1 cellular context compared by ENCODE assay signal in genomic region chr6:30614044-30614842, GRCh38.
TF ChIP-seq lines count a peak whose summit lies in the region.

No MANE protein-coding gene starts in this region.

TF ChIP-seq in K562, 482 proteins besides CTCF, POLR2A, EP300 and RAD21 (continued from another document and continues in another):
- TF ChIP-seq, protein P1, sequence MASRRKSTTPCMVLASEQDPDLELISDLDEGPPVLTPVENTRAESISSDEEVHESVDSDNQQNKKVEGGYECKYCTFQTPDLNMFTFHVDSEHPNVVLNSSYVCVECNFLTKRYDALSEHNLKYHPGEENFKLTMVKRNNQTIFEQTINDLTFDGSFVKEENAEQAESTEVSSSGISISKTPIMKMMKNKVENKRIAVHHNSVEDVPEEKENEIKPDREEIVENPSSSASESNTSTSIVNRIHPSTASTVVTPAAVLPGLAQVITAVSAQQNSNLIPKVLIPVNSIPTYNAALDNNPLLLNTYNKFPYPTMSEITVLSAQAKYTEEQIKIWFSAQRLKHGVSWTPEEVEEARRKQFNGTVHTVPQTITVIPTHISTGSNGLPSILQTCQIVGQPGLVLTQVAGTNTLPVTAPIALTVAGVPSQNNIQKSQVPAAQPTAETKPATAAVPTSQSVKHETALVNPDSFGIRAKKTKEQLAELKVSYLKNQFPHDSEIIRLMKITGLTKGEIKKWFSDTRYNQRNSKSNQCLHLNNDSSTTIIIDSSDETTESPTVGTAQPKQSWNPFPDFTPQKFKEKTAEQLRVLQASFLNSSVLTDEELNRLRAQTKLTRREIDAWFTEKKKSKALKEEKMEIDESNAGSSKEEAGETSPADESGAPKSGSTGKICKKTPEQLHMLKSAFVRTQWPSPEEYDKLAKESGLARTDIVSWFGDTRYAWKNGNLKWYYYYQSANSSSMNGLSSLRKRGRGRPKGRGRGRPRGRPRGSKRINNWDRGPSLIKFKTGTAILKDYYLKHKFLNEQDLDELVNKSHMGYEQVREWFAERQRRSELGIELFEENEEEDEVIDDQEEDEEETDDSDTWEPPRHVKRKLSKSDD (conservative IDR thresholded peaks at IDR 0.05; ENCODE audit: low read length): no peak
- TF ChIP-seq ZNF407 (IDR thresholded peaks at IDR 0.05; ENCODE audit: low read depth) (no peak), ZNF444 (CRISPR knock-in tag; IDR thresholded peaks at IDR 0.05) (no peak), NBN (IDR thresholded peaks at IDR 0.05; ENCODE audit: low read depth) (no peak), CXXC5 (CRISPR knock-in tag; IDR thresholded peaks at IDR 0.05) (no peak), TFAM (CRISPR knock-in tag; conservative IDR thresholded peaks at IDR 0.05) (no peak), SIX5 (IDR thresholded peaks at IDR 0.05; ENCODE audit: borderline replicate concordance in 1 of 2, insufficient read depth in 1 of 2, low read depth in 1 of 2, low read length in 2 of 2) (no peak), ZNF609 (CRISPR knock-in tag; IDR thresholded peaks at IDR 0.05; ENCODE audit: borderline replicate concordance) (no peak), ZNF766 (CRISPR knock-in tag; conservative IDR thresholded peaks at IDR 0.05) (peak; percentile 41; the same call in 1 of the 2 replicates), ZNF436 (CRISPR knock-in tag; IDR thresholded peaks at IDR 0.05) (0 out of 2 replicates have a peak, but pooled peaks have one; percentile 3), YY1 (IDR thresholded peaks at IDR 0.05; ENCODE audit: borderline replicate concordance in 1 of 3, control insufficient read depth in 1 of 3, extremely low read depth in 1 of 3, insufficient read depth in 3 of 3, insufficient read length in 1 of 3, insufficient replicate concordance in 2 of 3, low read depth in 1 of 3, low read length in 2 of 3) (no peak), ARHGAP35 (IDR thresholded peaks at IDR 0.05; ENCODE audit: partially characterized antibody) (peak; percentile 59), HDAC8 (tag; IDR thresholded peaks at IDR 0.05) (no peak), PHTF2 (CRISPR knock-in tag; IDR thresholded peaks at IDR 0.05) (peak; percentile 78; the same call in 1 of the 2 replicates), LCOR (CRISPR knock-in tag; IDR thresholded peaks at IDR 0.05) (no peak), MECOM (CRISPR knock-in tag; IDR thresholded peaks at IDR 0.05) (no peak), DIDO1 (tag; IDR thresholded peaks at IDR 0.05; ENCODE audit: low read depth) (no peak), U2AF1 (optimal IDR thresholded peaks at IDR 0.05; ENCODE audit: low read depth, low read length) (peak; percentile 26), SIRT6 (IDR thresholded peaks at IDR 0.05; ENCODE audit: low read depth, low read length) (no peak), GTF2E2 (tag; IDR thresholded peaks at IDR 0.05) (no peak), FOXA1 (IDR thresholded peaks at IDR 0.05; ENCODE audit: borderline replicate concordance) (no peak), ZBTB34 (CRISPR knock-in tag; IDR thresholded peaks at IDR 0.05) (no peak), STAG1 (CRISPR knock-in tag; IDR thresholded peaks at IDR 0.05; ENCODE audit: borderline replicate concordance) (no peak), JUND (IDR thresholded peaks at IDR 0.05; ENCODE audit: borderline replicate concordance, low read depth, low read length) (no peak), JUND (tag; IDR thresholded peaks at IDR 0.05; ENCODE audit: borderline replicate concordance, low read depth, low read length) (no peak), NR3C1 (CRISPR knock-in tag; IDR thresholded peaks at IDR 0.05) (no peak), MXI1 (IDR thresholded peaks at IDR 0.05; ENCODE audit: low read depth, low read length) (no peak), CAMTA2 (CRISPR knock-in tag; conservative IDR thresholded peaks at IDR 0.05) (no peak), FOXO4 (CRISPR knock-in tag; IDR thresholded peaks at IDR 0.05) (no peak), NCOA6 (IDR thresholded peaks at IDR 0.05) (0 out of 2 replicates have a peak, but pooled peaks have one; percentile 13), HNRNPL (IDR thresholded peaks at IDR 0.05; ENCODE audit: low read depth, low read length) (no peak)
- TF ChIP-seq, protein P2, sequence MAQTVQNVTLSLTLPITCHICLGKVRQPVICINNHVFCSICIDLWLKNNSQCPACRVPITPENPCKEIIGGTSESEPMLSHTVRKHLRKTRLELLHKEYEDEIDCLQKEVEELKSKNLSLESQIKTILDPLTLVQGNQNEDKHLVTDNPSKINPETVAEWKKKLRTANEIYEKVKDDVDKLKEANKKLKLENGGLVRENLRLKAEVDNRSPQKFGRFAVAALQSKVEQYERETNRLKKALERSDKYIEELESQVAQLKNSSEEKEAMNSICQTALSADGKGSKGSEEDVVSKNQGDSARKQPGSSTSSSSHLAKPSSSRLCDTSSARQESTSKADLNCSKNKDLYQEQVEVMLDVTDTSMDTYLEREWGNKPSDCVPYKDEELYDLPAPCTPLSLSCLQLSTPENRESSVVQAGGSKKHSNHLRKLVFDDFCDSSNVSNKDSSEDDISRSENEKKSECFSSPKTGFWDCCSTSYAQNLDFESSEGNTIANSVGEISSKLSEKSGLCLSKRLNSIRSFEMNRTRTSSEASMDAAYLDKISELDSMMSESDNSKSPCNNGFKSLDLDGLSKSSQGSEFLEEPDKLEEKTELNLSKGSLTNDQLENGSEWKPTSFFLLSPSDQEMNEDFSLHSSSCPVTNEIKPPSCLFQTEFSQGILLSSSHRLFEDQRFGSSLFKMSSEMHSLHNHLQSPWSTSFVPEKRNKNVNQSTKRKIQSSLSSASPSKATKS (CRISPR knock-in tag; IDR thresholded peaks at IDR 0.05): no peak; the same call in 1 of the 2 replicates
- TF ChIP-seq, protein P3, sequence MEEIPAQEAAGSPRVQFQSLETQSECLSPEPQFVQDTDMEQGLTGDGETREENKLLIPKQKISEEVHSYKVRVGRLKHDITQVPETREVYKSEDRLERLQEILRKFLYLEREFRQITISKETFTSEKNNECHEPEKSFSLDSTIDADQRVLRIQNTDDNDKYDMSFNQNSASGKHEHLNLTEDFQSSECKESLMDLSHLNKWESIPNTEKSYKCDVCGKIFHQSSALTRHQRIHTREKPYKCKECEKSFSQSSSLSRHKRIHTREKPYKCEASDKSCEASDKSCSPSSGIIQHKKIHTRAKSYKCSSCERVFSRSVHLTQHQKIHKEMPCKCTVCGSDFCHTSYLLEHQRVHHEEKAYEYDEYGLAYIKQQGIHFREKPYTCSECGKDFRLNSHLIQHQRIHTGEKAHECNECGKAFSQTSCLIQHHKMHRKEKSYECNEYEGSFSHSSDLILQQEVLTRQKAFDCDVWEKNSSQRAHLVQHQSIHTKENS (CRISPR knock-in tag; IDR thresholded peaks at IDR 0.05): no peak
- TF ChIP-seq, protein P4, sequence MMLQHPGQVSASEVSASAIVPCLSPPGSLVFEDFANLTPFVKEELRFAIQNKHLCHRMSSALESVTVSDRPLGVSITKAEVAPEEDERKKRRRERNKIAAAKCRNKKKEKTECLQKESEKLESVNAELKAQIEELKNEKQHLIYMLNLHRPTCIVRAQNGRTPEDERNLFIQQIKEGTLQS (IDR thresholded peaks at IDR 0.05): no peak
- TF ChIP-seq, protein P4 (CRISPR knock-in tag; conservative IDR thresholded peaks at IDR 0.05): 0 out of 2 replicates have a peak, but pooled peaks have one; percentile 5
